In the genomic region with DNA sequence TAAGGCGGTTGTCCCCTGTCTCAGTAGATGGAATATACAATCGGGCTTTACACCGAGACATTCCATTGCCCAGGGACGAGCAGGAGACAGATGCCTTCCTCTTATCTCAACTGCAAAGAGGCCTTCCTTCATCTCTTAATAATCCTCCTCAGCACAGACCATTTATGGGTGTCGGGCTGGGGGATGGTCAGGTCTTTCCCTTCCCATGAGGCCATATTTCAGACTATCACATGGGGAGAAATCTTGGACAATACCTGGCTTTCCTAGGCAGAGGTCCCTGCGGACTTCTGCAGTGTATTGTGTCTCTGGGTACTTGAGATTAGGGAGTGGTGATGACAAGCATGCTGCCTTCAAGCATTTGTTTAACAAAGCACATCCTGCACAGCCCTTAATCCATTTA, we compare ENCODE assay signal across 5 cellular contexts. TPM values are rescaled to one million over a fixed set of nuclear protein-coding genes. Genes with fewer than 3 reads are reported as not detected.
"Had no signal": no experiment of that assay in that cellular context is flagged by ENCODE, and none has a peak within 500 bp of the region (broad histone marks: within the 10 kb centered on the region; RNA-seq: fewer than 3 reads in every experiment).

No MANE protein-coding gene starts in this region.

RNA-seq across cellular contexts. Expression of gene CYP2E1, which starts 14.3 kb away (rescaled TPM):
- total RNA-seq: GM23248, H1 had no signal

RNA-seq across cellular contexts. Expression of gene SYCE1, which starts 23.9 kb away (rescaled TPM):
- total RNA-seq: GM23248, H1, H9, HepG2, HFFc6 had no signal
